In the genomic region with DNA sequence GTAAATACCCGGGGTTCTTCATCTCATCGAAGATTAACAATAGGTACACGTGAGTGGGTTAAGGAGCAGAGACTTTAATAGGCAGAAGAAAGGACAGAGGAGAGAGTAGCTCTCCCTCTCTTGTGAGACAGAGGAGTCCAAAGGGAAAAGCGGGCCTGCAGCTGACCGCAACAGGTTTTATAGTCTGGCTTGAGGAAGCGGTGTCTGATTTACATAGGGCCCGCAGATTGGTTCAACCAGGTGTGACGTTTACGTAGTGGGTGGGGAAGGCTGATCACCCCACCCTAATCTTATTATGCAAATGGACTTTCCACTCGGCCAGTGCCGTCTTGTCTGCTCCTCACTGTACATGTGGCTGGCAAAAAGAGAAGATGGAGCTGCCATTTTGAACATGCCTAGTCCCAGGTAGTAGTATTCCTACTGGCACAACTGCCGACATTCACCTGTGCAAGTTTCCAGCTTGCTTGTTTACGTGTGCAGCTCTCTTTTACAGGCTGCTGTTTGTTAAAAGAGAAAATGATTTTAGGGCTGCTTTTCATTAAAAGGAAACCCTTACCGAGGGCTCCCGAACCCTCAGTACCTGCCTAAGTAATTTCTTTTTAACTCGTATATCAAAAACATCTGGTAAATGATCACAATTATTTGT, we compare ENCODE assay signal across 12 cellular contexts. TPM values are rescaled to one million over a fixed set of nuclear protein-coding genes. Genes with fewer than 3 reads are reported as not detected.
DNase-seq lines count a peak whose midpoint lies in the region; ATAC-seq and TF ChIP-seq lines count a peak whose summit lies in the region.
"Had no signal": no experiment of that assay in that cellular context is flagged by ENCODE, and none has a peak within 500 bp of the region (broad histone marks: within the 10 kb centered on the region; RNA-seq: fewer than 3 reads in every experiment).

No MANE protein-coding gene starts in this region.

- no peak overlapping the region for H3K4me3 Mint-ChIP-seq in activated CD8-positive, alpha-beta T cell treated with anti-CD3 and anti-CD28 coated beads for 36 hours
- H3K4me3 Mint-ChIP-seq in mesothelial cell of epicardium = no peak overlapping the region
- no peak overlapping the region for H3K4me3 Mint-ChIP-seq in endothelial cell (ENCODE audit: unreplicated experiment)

- peak overlapping the region; percentile 52 for H3K27ac Mint-ChIP-seq in activated CD8-positive, alpha-beta T cell treated with anti-CD3 and anti-CD28 coated beads for 36 hours
- H3K27ac Mint-ChIP-seq in mesothelial cell of epicardium (peak overlapping the region; percentile 29), endothelial cell (ENCODE audit: unreplicated experiment) (no peak overlapping the region)

- H3K27me3 Mint-ChIP-seq in activated CD8-positive, alpha-beta T cell treated with anti-CD3 and anti-CD28 coated beads for 36 hours = no peaks in the 10 kb centered on the region
- H3K27me3 Mint-ChIP-seq in mesothelial cell of epicardium (ENCODE audit: low read depth) (no peaks in the 10 kb centered on the region), endothelial cell (ENCODE audit: unreplicated experiment) (peaks cover 2% of the 10 kb centered on the region)

- H3K9me3 ChIP-seq in HUES48 (ENCODE audit: control insufficient read depth, insufficient read depth, low read length) = no peaks in the 10 kb centered on the region
- no peaks in the 10 kb centered on the region for H3K9me3 ChIP-seq in ascending aorta

- H3K4me3 ChIP-seq in HUES48 (ENCODE audit: low read depth, low read length) (no peak overlapping the region), ascending aorta (no peak overlapping the region)

- intact Hi-C loops in activated CD8-positive, alpha-beta T cell treated with anti-CD3 and anti-CD28 coated beads for 36 hours (cut with micrococcal nuclease) = no loop called here
- intact Hi-C loops in ascending aorta (cut with DNase I) = no loop called here

- H3K27me3 ChIP-seq in HUES48 (ENCODE audit: control insufficient read depth, insufficient read depth, low read length) (no peaks in the 10 kb centered on the region), ascending aorta (no peaks in the 10 kb centered on the region)

- POLR2A ChIA-PET in activated CD8-positive, alpha-beta T cell treated with anti-CD3 and anti-CD28 coated beads for 36 hours (lab: Charles Lee) = interaction anchor here (0.7 to 1.6 kb wide), 2 partner anchors 9 to 86 kb away, joined by 3 to 7 read pairs; no protein-coding TSS in a partner anchor

- H3K4me1 Mint-ChIP-seq in activated CD8-positive, alpha-beta T cell treated with anti-CD3 and anti-CD28 coated beads for 36 hours (ENCODE audit: low read depth) = peaks cover 78% of the 10 kb centered on the region
- H3K4me1 Mint-ChIP-seq in mesothelial cell of epicardium (peaks cover 43% of the 10 kb centered on the region), endothelial cell (ENCODE audit: unreplicated experiment) (peaks cover 16% of the 10 kb centered on the region)

- H3K9me3 Mint-ChIP-seq in activated CD8-positive, alpha-beta T cell treated with anti-CD3 and anti-CD28 coated beads for 36 hours = no peaks in the 10 kb centered on the region
- no peaks in the 10 kb centered on the region for H3K9me3 Mint-ChIP-seq in mesothelial cell of epicardium
- no peaks in the 10 kb centered on the region for H3K9me3 Mint-ChIP-seq in endothelial cell (ENCODE audit: unreplicated experiment)

- H3K9ac ChIP-seq in HUES48 (ENCODE audit: low read depth, low read length) = no peak overlapping the region

- H3K27ac ChIP-seq in HUES48 (ENCODE audit: low read depth, low read length) (peak overlapping the region; percentile 23), ascending aorta (no peak overlapping the region)

- TF ChIP-seq CTCF in activated CD8-positive, alpha-beta T cell treated with anti-CD3 and anti-CD28 coated beads for 36 hours (IDR thresholded peaks at IDR 0.05) = no peak
- no peak for TF ChIP-seq CTCF in mesothelial cell of epicardium (IDR thresholded peaks at IDR 0.05; ENCODE audit: unreplicated experiment)
- no peak for TF ChIP-seq CTCF in endothelial cell (IDR thresholded peaks at IDR 0.05; ENCODE audit: unreplicated experiment)
- no peak for TF ChIP-seq CTCF in ascending aorta (IDR thresholded peaks at IDR 0.05)

- peak; percentile 24 for DNase-seq in DMS53 (lab: John Stamatoyannopoulos, UW)
- DNase-seq in DMS53 treated with DMSO at 0.1 percent for 48 hours (lab: John Stamatoyannopoulos, UW; ENCODE audit: unreplicated experiment) = no peak
- peak; percentile 28 for DNase-seq in activated CD8-positive, alpha-beta T cell treated with anti-CD3 and anti-CD28 coated beads for 36 hours
- DNase-seq in mesothelial cell of epicardium (ENCODE audit: low spot score in 2 of 2, unreplicated experiment in 2 of 2) = no peak
- no peak for DNase-seq in endothelial cell (ENCODE audit: low spot score)
- no peak for DNase-seq in ascending aorta (ENCODE audit: low spot score in 2 of 2)
- no peak for DNase-seq in stimulated activated naive CD4-positive, alpha-beta T cell (lab: John Stamatoyannopoulos, UW)
- DNase-seq: 8988T, Kasumi-1, NCI-H2029, substantia nigra had no signal

- CTCF ChIA-PET in activated CD8-positive, alpha-beta T cell treated with anti-CD3 and anti-CD28 coated beads for 36 hours (lab: Charles Lee) = interaction anchor here (1.0 to 1.6 kb wide), 2 partner anchors 9 to 96 kb away, joined by 4 to 5 read pairs; no protein-coding TSS in a partner anchor

- H3K36me3 Mint-ChIP-seq in activated CD8-positive, alpha-beta T cell treated with anti-CD3 and anti-CD28 coated beads for 36 hours (ENCODE audit: low read depth) = peaks cover 61% of the 10 kb centered on the region
- H3K36me3 Mint-ChIP-seq in mesothelial cell of epicardium (peaks cover 5% of the 10 kb centered on the region), endothelial cell (ENCODE audit: low read depth, unreplicated experiment) (peaks cover 6% of the 10 kb centered on the region)

- peaks cover 13% of the 10 kb centered on the region for H3K4me1 ChIP-seq in HUES48 (ENCODE audit: control insufficient read depth, insufficient read depth, low read length)
- no peaks in the 10 kb centered on the region for H3K4me1 ChIP-seq in ascending aorta

- ATAC-seq in activated CD8-positive, alpha-beta T cell treated with anti-CD3 and anti-CD28 coated beads for 36 hours = no peak

- no peaks in the 10 kb centered on the region for H3K36me3 ChIP-seq in HUES48 (ENCODE audit: control insufficient read depth, insufficient read depth, low read length)
- H3K36me3 ChIP-seq in ascending aorta = no peaks in the 10 kb centered on the region

RNA-seq across cellular contexts. Expression of a gene that starts 10.6 kb away (rescaled TPM):
- total RNA-seq in activated CD8-positive, alpha-beta T cell treated with anti-CD3 and anti-CD28 coated beads for 36 hours = 10 to 100 TPM; 14.3 to 17.2 TPM
- total RNA-seq in mesothelial cell of epicardium = 19.5 to 21.4 TPM (median 20.1 TPM) in 3 replicates
- total RNA-seq in endothelial cell (ENCODE audit: unreplicated experiment) = 12.9 TPM
- 2.0 TPM for total RNA-seq in ascending aorta

Comparison
In these comparisons a context has a peak if more than half of its experiments do, and no peak if none do; other contexts are left out.
1. DNase-seq: peak in DMS53 (single experiment) and activated CD8-positive, alpha-beta T cell treated with anti-CD3 and anti-CD28 coated beads for 36 hours (single experiment); none in DMS53 treated with DMSO at 0.1 percent for 48 hours (single experiment), mesothelial cell of epicardium (0 of 2), endothelial cell (single experiment), ascending aorta (0 of 2) and stimulated activated naive CD4-positive, alpha-beta T cell (0 of 6).